8 cellular contexts compared by ENCODE assay signal in genomic region chr20:33401922-33402369, GRCh38. TPM values are rescaled to one million over a fixed set of nuclear protein-coding genes. Genes with fewer than 3 reads are reported as not detected.
A peak's percentile ranks its signal among the peaks of the same experiment; 100 is the strongest.
DNase-seq lines count a peak whose midpoint lies in the region; ATAC-seq and TF ChIP-seq lines count a peak whose summit lies in the region.

No MANE protein-coding gene starts in this region.

- in situ Hi-C loops in G401 (cut with HindIII; ENCODE audit: low sequenced_read_pairs): no loop called here

- no peak for ATAC-seq in GM21786 (IDR thresholded peaks at IDR 0.05; ENCODE audit: unreplicated experiment)
- no peak for ATAC-seq in GM18868 (IDR thresholded peaks at IDR 0.05; ENCODE audit: unreplicated experiment)

- H3K9ac ChIP-seq in OCI-LY1 (ENCODE audit: low read length): peak overlapping the region; percentile 84

- TF ChIP-seq CTCF in OCI-LY1 (IDR thresholded peaks at IDR 0.05; ENCODE audit: low read length) (no peak), coronary artery (IDR thresholded peaks at IDR 0.05) (no peak)

- H3K4me3 ChIP-seq in OCI-LY1 (ENCODE audit: low read depth, low read length, poor library complexity, severe bottlenecking) (peak overlapping the region; percentile 88), coronary artery (peak overlapping the region; percentile 90), muscle layer of duodenum (ENCODE audit: low read depth in 1 of 2, low read length in 2 of 2) (peak overlapping the region; percentile 95 to 96)

- no peaks in the 10 kb centered on the region for H4K20me1 ChIP-seq in OCI-LY1 (ENCODE audit: insufficient read depth, low read length)

- peaks cover 43% of the 10 kb centered on the region for H3K79me2 ChIP-seq in OCI-LY1 (ENCODE audit: insufficient read depth, low read length)

- H3K4me1 ChIP-seq in OCI-LY1 (ENCODE audit: insufficient read depth, low read length, severe bottlenecking) (peaks cover 27% of the 10 kb centered on the region), muscle layer of duodenum (ENCODE audit: control insufficient read depth in 1 of 2, insufficient read depth in 2 of 2, low read length in 2 of 2) (peaks cover 6 to 23% of the 10 kb centered on the region in 2 donors)

- H3K27me3 ChIP-seq in OCI-LY1 (ENCODE audit: insufficient read depth, low read length) (no peaks in the 10 kb centered on the region), muscle layer of duodenum (ENCODE audit: low read depth, low read length) (no peaks in the 10 kb centered on the region)

- no peaks in the 10 kb centered on the region for H3K9me2 ChIP-seq in OCI-LY1 (ENCODE audit: low read depth, low read length)

- H2AFZ ChIP-seq in OCI-LY1 (ENCODE audit: low read length): 0 out of 2 replicates have a peak overlapping the region, but pooled peaks have one; percentile 36

- no peaks in the 10 kb centered on the region for H3K9me3 ChIP-seq in OCI-LY1 (ENCODE audit: low read length)
- no peaks in the 10 kb centered on the region for H3K9me3 ChIP-seq in muscle layer of duodenum (ENCODE audit: control insufficient read depth in 1 of 2, low read length in 2 of 2)

- H3F3A ChIP-seq in OCI-LY1 (ENCODE audit: insufficient read depth, low read length): no peaks in the 10 kb centered on the region

- H3K27ac ChIP-seq in OCI-LY1 (ENCODE audit: low read depth, low read length, poor library complexity, severe bottlenecking) (peak overlapping the region; percentile 60), coronary artery (peak overlapping the region in 1 of 2 donors; percentile 50), muscle layer of duodenum (ENCODE audit: low read length) (peak overlapping the region; percentile 71), substantia nigra (ENCODE audit: low read depth, low read length, poor library complexity, severe bottlenecking) (no peak overlapping the region)

- H3K4me2 ChIP-seq in OCI-LY1 (ENCODE audit: low read length): peak overlapping the region; percentile 73

- H3K36me3 ChIP-seq in OCI-LY1 (ENCODE audit: insufficient read depth, low read length) (peaks cover 21% of the 10 kb centered on the region), muscle layer of duodenum (ENCODE audit: control insufficient read depth in 1 of 2, insufficient read depth in 2 of 2, low read length in 2 of 2) (peaks cover under 1 to 6% of the 10 kb centered on the region in 2 donors)

- peak; percentile 24 for DNase-seq in G401 (ENCODE audit: low spot score)
- DNase-seq in coronary artery (ENCODE audit: low spot score): no peak
- DNase-seq in NCI-H345 treated with DMSO at 0.1 percent for 48 hours (lab: John Stamatoyannopoulos, UW; ENCODE audit: unreplicated experiment): no peak
- DNase-seq in substantia nigra (lab: John Stamatoyannopoulos, UW): no peak

RNA-seq across cellular contexts. Expression of gene CDK5RAP1, which starts 0.6 kb away (rescaled TPM):
- total RNA-seq in G401 (2014; rRNA removed; shearing (Covaris generic)): 41.6 and 65.5 TPM in 2 replicates

RNA-seq across cellular contexts. Expression of gene SNTA1, which starts 41.6 kb away (rescaled TPM):
- 38.0 and 42.6 TPM in 2 replicates for total RNA-seq in G401 (2014; rRNA removed; shearing (Covaris generic))
